14 cellular contexts compared by ENCODE assay signal in genomic region chr6:95599691-95600090, GRCh38.
"Had no signal": no experiment of that assay in that cellular context is flagged by ENCODE, and none has a peak within 500 bp of the region (broad histone marks: within the 10 kb centered on the region; RNA-seq: fewer than 3 reads in every experiment).

No MANE protein-coding gene starts in this region.

- DNase-seq: activated CD4-positive, alpha-beta T cell treated with anti-CD3 and anti-CD28 coated beads, Interleukin-2, amount 10 ng/mL, durations not matched to agents 7 days and 5 days; activated CD4-positive, CD25-positive, alpha-beta regulatory T cell; activated T-cell treated with anti-CD3 and anti-CD28 coated beads for 4 hours; foreskin fibroblast; left cardiac atrium; naive thymus-derived CD4-positive, alpha-beta T cell; stimulated activated CD4-positive, alpha-beta T cell treated with anti-CD3 and anti-CD28 coated beads, Interleukin-12 subunit alpha, Interleukin-12 subunit beta, amount 100 ng/mL, for 4 hours; stimulated activated naive CD8-positive, alpha-beta T cell treated with anti-CD3 and anti-CD28 coated beads, Interleukin-15, Interleukin-2, amounts not matched to agents 100 U/mL and 50 U/mL, for 24 hours; T-helper 2 cell; testis had no signal

- H3K9me3 Mint-ChIP-seq: activated CD4-positive, alpha-beta T cell treated with anti-CD3 and anti-CD28 coated beads, Interleukin-2, amount 10 ng/mL, durations not matched to agents 7 days and 5 days; naive thymus-derived CD4-positive, alpha-beta T cell had no signal

- H3K27ac Mint-ChIP-seq: activated CD4-positive, alpha-beta T cell treated with anti-CD3 and anti-CD28 coated beads, Interleukin-2, amount 10 ng/mL, durations not matched to agents 7 days and 5 days; activated naive CD8-positive, alpha-beta T cell; naive thymus-derived CD4-positive, alpha-beta T cell had no signal

- H3K4me1 ChIP-seq: breast epithelium, testis had no signal

- ATAC-seq: naive thymus-derived CD4-positive, alpha-beta T cell; stimulated activated naive CD8-positive, alpha-beta T cell treated with anti-CD3 and anti-CD28 coated beads, Interleukin-15, Interleukin-2, amounts not matched to agents 100 U/mL and 50 U/mL, for 24 hours had no signal

- H3K9me3 ChIP-seq: breast epithelium, testis had no signal

- H3K4me3 Mint-ChIP-seq: activated CD4-positive, alpha-beta T cell treated with anti-CD3 and anti-CD28 coated beads, Interleukin-2, amount 10 ng/mL, durations not matched to agents 7 days and 5 days; activated naive CD8-positive, alpha-beta T cell; naive thymus-derived CD4-positive, alpha-beta T cell had no signal

- H3K27ac ChIP-seq: testis had no signal

- H3K27me3 ChIP-seq: breast epithelium, testis had no signal

- H3K4me3 ChIP-seq: breast epithelium, lung, testis had no signal

- FAIRE-seq: TTC549 had no signal

- H3K27me3 Mint-ChIP-seq: activated CD4-positive, alpha-beta T cell treated with anti-CD3 and anti-CD28 coated beads, Interleukin-2, amount 10 ng/mL, durations not matched to agents 7 days and 5 days; activated naive CD8-positive, alpha-beta T cell; naive thymus-derived CD4-positive, alpha-beta T cell had no signal
